In the genomic region with DNA sequence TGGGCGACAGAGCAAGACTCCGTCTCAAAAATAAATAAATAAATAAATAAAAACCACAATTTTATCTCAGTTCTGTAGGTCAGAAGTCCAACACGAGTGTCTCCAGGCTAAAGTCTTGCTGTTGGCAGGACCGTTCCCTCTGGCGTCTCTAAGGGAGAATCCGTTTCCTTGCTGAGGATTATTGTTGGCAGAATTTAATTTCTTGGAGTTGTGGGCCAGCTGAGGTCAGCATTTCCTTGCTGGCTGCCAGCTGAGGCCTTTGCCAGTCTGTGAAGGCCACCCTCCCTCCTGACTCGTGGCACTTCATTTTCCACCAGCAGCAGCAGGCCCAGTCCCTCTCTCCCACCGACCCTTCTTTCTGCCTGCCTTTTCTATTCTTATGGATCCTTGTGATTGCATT, we compare ENCODE assay signal across 18 cellular contexts. TPM values are rescaled to one million over a fixed set of nuclear protein-coding genes. Genes with fewer than 3 reads are reported as not detected.
DNase-seq lines count a peak whose midpoint lies in the region; ATAC-seq and TF ChIP-seq lines count a peak whose summit lies in the region.
"Had no signal": no experiment of that assay in that cellular context is flagged by ENCODE, and none has a peak within 500 bp of the region (broad histone marks: within the 10 kb centered on the region; RNA-seq: fewer than 3 reads in every experiment).

No MANE protein-coding gene starts in this region.

- no peak for TF ChIP-seq EP300 in gastroesophageal sphincter (IDR thresholded peaks at IDR 0.05)

- no peak for TF ChIP-seq POLR2A in gastroesophageal sphincter (IDR thresholded peaks at IDR 0.05)

- peaks cover 3 to 17% of the 10 kb centered on the region in 2 donors for H3K36me3 Mint-ChIP-seq in activated T-cell treated with anti-CD3 and anti-CD28 coated beads, Interleukin-2, amount 50 U/mL, for 72 hours (ENCODE audit: insufficient read depth in 2 of 2)
- peaks cover 95% of the 10 kb centered on the region for H3K36me3 Mint-ChIP-seq in activated T-helper 17 cell treated with anti-CD3 and anti-CD28 coated beads, Interleukin-2, amount 50 U/mL, for 72 hours (ENCODE audit: low read depth)
- peaks cover 92% of the 10 kb centered on the region for H3K36me3 Mint-ChIP-seq in stimulated activated effector memory CD8-positive, alpha-beta T cell treated with anti-CD3 and anti-CD28 coated beads, Interleukin-12 subunit alpha, Interleukin-12 subunit beta, amount 100 ng/mL, for 72 hours

- TF ChIP-seq CTCF in gastroesophageal sphincter (IDR thresholded peaks at IDR 0.05) (no peak), WERI-Rb-1 (IDR thresholded peaks at IDR 0.05; ENCODE audit: low read depth, low read length) (no peak)

- peaks cover 30% of the 10 kb centered on the region for H3K4me1 Mint-ChIP-seq in activated T-cell treated with anti-CD3 and anti-CD28 coated beads, Interleukin-2, amount 50 U/mL, for 72 hours (ENCODE audit: low read depth)
- H3K4me1 Mint-ChIP-seq in activated T-helper 17 cell treated with anti-CD3 and anti-CD28 coated beads, Interleukin-2, amount 50 U/mL, for 72 hours = peaks cover 32% of the 10 kb centered on the region
- H3K4me1 Mint-ChIP-seq in stimulated activated effector memory CD8-positive, alpha-beta T cell treated with anti-CD3 and anti-CD28 coated beads, Interleukin-12 subunit alpha, Interleukin-12 subunit beta, amount 100 ng/mL, for 72 hours = peaks cover 34% of the 10 kb centered on the region

- H3K27me3 ChIP-seq in gastroesophageal sphincter (no peaks in the 10 kb centered on the region), WERI-Rb-1 (ENCODE audit: insufficient read depth, low read depth, severe bottlenecking) (no peaks in the 10 kb centered on the region)
- H3K27me3 ChIP-seq: colonic mucosa, uterus had no signal

- no peaks in the 10 kb centered on the region for H3K9me3 Mint-ChIP-seq in activated T-cell treated with anti-CD3 and anti-CD28 coated beads, Interleukin-2, amount 50 U/mL, for 72 hours
- H3K9me3 Mint-ChIP-seq in activated T-helper 17 cell treated with anti-CD3 and anti-CD28 coated beads, Interleukin-2, amount 50 U/mL, for 72 hours = no peaks in the 10 kb centered on the region
- no peaks in the 10 kb centered on the region for H3K9me3 Mint-ChIP-seq in stimulated activated effector memory CD8-positive, alpha-beta T cell treated with anti-CD3 and anti-CD28 coated beads, Interleukin-12 subunit alpha, Interleukin-12 subunit beta, amount 100 ng/mL, for 72 hours
- H3K9me3 Mint-ChIP-seq: CD8-positive, alpha-beta T cell had no signal

- H3K4me3 ChIP-seq in gastroesophageal sphincter = no peak overlapping the region
- no peak overlapping the region for H3K4me3 ChIP-seq in WERI-Rb-1 (ENCODE audit: low read depth, low read length)
- H3K4me3 ChIP-seq: colonic mucosa, uterus had no signal

- peaks cover 2 to 95% of the 10 kb centered on the region in 2 donors for H3K36me3 ChIP-seq in gastroesophageal sphincter
- H3K36me3 ChIP-seq in WERI-Rb-1 = peaks cover 59% of the 10 kb centered on the region
- H3K36me3 ChIP-seq: uterus had no signal

- no peak for DNase-seq in activated T-cell treated with anti-CD3 and anti-CD28 coated beads, Interleukin-2, amount 50 U/mL, for 72 hours
- DNase-seq in activated T-cell treated with anti-CD3 and anti-CD28 coated beads for 4 hours (no peak), NCI-H1048 (lab: John Stamatoyannopoulos, UW) (no peak), NCI-H1092 (lab: John Stamatoyannopoulos, UW) (no peak), WERI-Rb-1 (no peak)
- no peak for DNase-seq in stimulated activated effector memory CD8-positive, alpha-beta T cell treated with anti-CD3 and anti-CD28 coated beads, Interleukin-12 subunit alpha, Interleukin-12 subunit beta, amount 100 ng/mL, for 72 hours (ENCODE audit: low spot score in 2 of 2)
- DNase-seq: activated gamma-delta T cell; CD8-positive, alpha-beta T cell; colonic mucosa; DND-41; MM.1S; NCI-H187 treated with DMSO at 0.1 percent for 48 hours; NCI-H524; stimulated activated CD4-positive, alpha-beta T cell treated with anti-CD3 and anti-CD28 coated beads, Interleukin-2, amount 100 ng/mL, for 24 hours had no signal

- H3K27me3 Mint-ChIP-seq in activated T-cell treated with anti-CD3 and anti-CD28 coated beads, Interleukin-2, amount 50 U/mL, for 72 hours (ENCODE audit: low read depth) = no peaks in the 10 kb centered on the region
- no peaks in the 10 kb centered on the region for H3K27me3 Mint-ChIP-seq in activated T-helper 17 cell treated with anti-CD3 and anti-CD28 coated beads, Interleukin-2, amount 50 U/mL, for 72 hours

- H3K27ac ChIP-seq in gastroesophageal sphincter (peak overlapping the region in 2 of 4 donors; percentile 34 to 35), WERI-Rb-1 (no peak overlapping the region)
- H3K27ac ChIP-seq: colonic mucosa had no signal

- WGBS in gastroesophageal sphincter (ENCODE audit: low coverage in 1 of 2), 2 donors = 29 to 38% methylated on average over 8 of the region's 8 CpGs

- H3K27ac Mint-ChIP-seq in activated T-cell treated with anti-CD3 and anti-CD28 coated beads, Interleukin-2, amount 50 U/mL, for 72 hours = peak overlapping the region; percentile 24
- H3K27ac Mint-ChIP-seq in activated T-helper 17 cell treated with anti-CD3 and anti-CD28 coated beads, Interleukin-2, amount 50 U/mL, for 72 hours = peak overlapping the region; percentile 99
- H3K27ac Mint-ChIP-seq in stimulated activated effector memory CD8-positive, alpha-beta T cell treated with anti-CD3 and anti-CD28 coated beads, Interleukin-12 subunit alpha, Interleukin-12 subunit beta, amount 100 ng/mL, for 72 hours = peak overlapping the region; percentile 95

- no peak overlapping the region for H3K4me3 Mint-ChIP-seq in activated T-cell treated with anti-CD3 and anti-CD28 coated beads, Interleukin-2, amount 50 U/mL, for 72 hours
- H3K4me3 Mint-ChIP-seq in activated T-helper 17 cell treated with anti-CD3 and anti-CD28 coated beads, Interleukin-2, amount 50 U/mL, for 72 hours = peak overlapping the region; percentile 90
- H3K4me3 Mint-ChIP-seq in stimulated activated effector memory CD8-positive, alpha-beta T cell treated with anti-CD3 and anti-CD28 coated beads, Interleukin-12 subunit alpha, Interleukin-12 subunit beta, amount 100 ng/mL, for 72 hours = no peak overlapping the region
- H3K4me3 Mint-ChIP-seq: CD8-positive, alpha-beta T cell had no signal

- no peaks in the 10 kb centered on the region for H3K9me3 ChIP-seq in gastroesophageal sphincter
- H3K9me3 ChIP-seq in WERI-Rb-1 (ENCODE audit: severe bottlenecking) = no peaks in the 10 kb centered on the region
- H3K9me3 ChIP-seq: colonic mucosa, uterus had no signal

- peaks cover 0 to 25% (median 6%) of the 10 kb centered on the region in 3 donors for H3K4me1 ChIP-seq in gastroesophageal sphincter
- H3K4me1 ChIP-seq: colonic mucosa, uterus had no signal

- ATAC-seq in activated T-cell treated with anti-CD3 and anti-CD28 coated beads, Interleukin-2, amount 50 U/mL, for 72 hours (replicated peaks in 1 of 2) = no peak
- ATAC-seq in activated T-helper 17 cell treated with anti-CD3 and anti-CD28 coated beads, Interleukin-2, amount 50 U/mL, for 72 hours (replicated peaks) = no peak
- peak; percentile 50 for ATAC-seq in gastroesophageal sphincter
- no peak for ATAC-seq in stimulated activated effector memory CD8-positive, alpha-beta T cell treated with anti-CD3 and anti-CD28 coated beads, Interleukin-12 subunit alpha, Interleukin-12 subunit beta, amount 100 ng/mL, for 72 hours
- ATAC-seq: left lobe of liver had no signal

RNA-seq across cellular contexts. Expression of a gene that starts 17.2 kb away (rescaled TPM):
- 100 to 1,000 TPM; 105 to 112 TPM for total RNA-seq in activated T-cell treated with anti-CD3 and anti-CD28 coated beads, Interleukin-2, amount 50 U/mL, for 72 hours
- 100 to 1,000 TPM; 129 to 139 TPM for total RNA-seq in activated T-helper 17 cell treated with anti-CD3 and anti-CD28 coated beads, Interleukin-2, amount 50 U/mL, for 72 hours
- 100 to 1,000 TPM; 147 to 228 (median 150) TPM for total RNA-seq in gastroesophageal sphincter

RNA-seq across cellular contexts. Expression of a gene that starts 58.2 kb away (rescaled TPM):
- 10 to 100 TPM; 26.4 to 28.9 TPM for total RNA-seq in activated T-cell treated with anti-CD3 and anti-CD28 coated beads, Interleukin-2, amount 50 U/mL, for 72 hours
- 10 to 100 TPM; 26.4 to 37.3 TPM for total RNA-seq in activated T-helper 17 cell treated with anti-CD3 and anti-CD28 coated beads, Interleukin-2, amount 50 U/mL, for 72 hours
- 10 to 100 TPM in 2 of 4 donors, 1 to 10 TPM in 2; 7.8 to 28.0 (median 11.2) TPM for total RNA-seq in gastroesophageal sphincter

Comparison
In these comparisons a context has a peak if more than half of its experiments do, and no peak if none do; other contexts are left out.
1. H3K27ac Mint-ChIP-seq: peak in every context shown above with its lines; median percentile 99 in activated T-helper 17 cell treated with anti-CD3 and anti-CD28 coated beads, Interleukin-2, amount 50 U/mL, for 72 hours; 95 in stimulated activated effector memory CD8-positive, alpha-beta T cell treated with anti-CD3 and anti-CD28 coated beads, Interleukin-12 subunit alpha, Interleukin-12 subunit beta, amount 100 ng/mL, for 72 hours; 24 in activated T-cell treated with anti-CD3 and anti-CD28 coated beads, Interleukin-2, amount 50 U/mL, for 72 hours.